In genomic region chr11:1759851-1760220, GRCh38 we compare ENCODE assay signal across 13 cellular contexts. TPM values are rescaled to one million over a fixed set of nuclear protein-coding genes. Genes with fewer than 3 reads are reported as not detected.
A peak's percentile ranks its signal among the peaks of the same experiment; 100 is the strongest.
DNase-seq lines count a peak whose midpoint lies in the region; ATAC-seq and TF ChIP-seq lines count a peak whose summit lies in the region.
"Had no signal": no experiment of that assay in that cellular context is flagged by ENCODE, and none has a peak within 500 bp of the region (broad histone marks: within the 10 kb centered on the region; RNA-seq: fewer than 3 reads in every experiment).

No MANE protein-coding gene starts in this region.

- H3K27me3 ChIP-seq in left ventricle myocardium inferior (ENCODE audit: low read depth) (no peaks in the 10 kb centered on the region), upper lobe of right lung (no peaks in the 10 kb centered on the region)
- H3K27me3 ChIP-seq: cardiac muscle cell had no signal

- H3K4me1 ChIP-seq in left ventricle myocardium inferior (peaks cover 97% of the 10 kb centered on the region), upper lobe of right lung (peaks cover 65% of the 10 kb centered on the region)

- DNase-seq in left ventricle myocardium inferior (no peak), Right ventricle myocardium superior (no peak), coronary artery (ENCODE audit: low spot score) (no peak), upper lobe of right lung (peak; percentile 62), erythroblast (lab: John Stamatoyannopoulos, UW) (no peak), GM19240 (ENCODE audit: insufficient read length, low spot score) (no peak), occipital lobe (lab: John Stamatoyannopoulos, UW) (no peak)
- DNase-seq in natural killer cell treated with Interleukin-12 subunit alpha and Interleukin-12 subunit beta and Interleukin-15 and Interleukin-18, amount 100 ng/mL, for 72 hours (ENCODE audit: low spot score), result no peak
- DNase-seq: activated CD4-positive, alpha-beta T cell treated with anti-CD3 and anti-CD28 coated beads for 48 hours; activated effector memory CD4-positive, alpha-beta T cell treated with Interleukin-2 at 50 U/mL for 16 hours; MM.1S had no signal

- TF ChIP-seq CTCF in left ventricle myocardium inferior (IDR thresholded peaks at IDR 0.05; ENCODE audit: borderline replicate concordance), result no peak
- no peak for TF ChIP-seq CTCF in coronary artery (IDR thresholded peaks at IDR 0.05)
- no peak for TF ChIP-seq CTCF in upper lobe of right lung (IDR thresholded peaks at IDR 0.05)

- H3K27me3 Mint-ChIP-seq in natural killer cell treated with Interleukin-12 subunit alpha and Interleukin-12 subunit beta and Interleukin-15 and Interleukin-18, amount 100 ng/mL, for 72 hours, result no peaks in the 10 kb centered on the region

- H3K36me3 Mint-ChIP-seq in natural killer cell treated with Interleukin-12 subunit alpha and Interleukin-12 subunit beta and Interleukin-15 and Interleukin-18, amount 100 ng/mL, for 72 hours, result no peaks in the 10 kb centered on the region

- H3K9me3 ChIP-seq in left ventricle myocardium inferior (replicated peaks), result no peaks in the 10 kb centered on the region
- H3K9me3 ChIP-seq in upper lobe of right lung, result no peaks in the 10 kb centered on the region

- H3K4me3 Mint-ChIP-seq in natural killer cell treated with Interleukin-12 subunit alpha and Interleukin-12 subunit beta and Interleukin-15 and Interleukin-18, amount 100 ng/mL, for 72 hours, result peak overlapping the region; percentile 83
- H3K4me3 Mint-ChIP-seq: nephron had no signal

- intact Hi-C loops in left ventricle myocardium inferior (cut with micrococcal nuclease) (no loop called here), Right ventricle myocardium superior (cut with DNase I) (no loop called here), upper lobe of right lung (cut with DNase I) (no loop called here)

- H3K27ac ChIP-seq in left ventricle myocardium inferior (replicated peaks), result peak overlapping the region; percentile 98
- peak overlapping the region; percentile 89 to 94 for H3K27ac ChIP-seq in coronary artery
- peak overlapping the region; percentile 91 for H3K27ac ChIP-seq in upper lobe of right lung

- no peak for TF ChIP-seq POLR2A in erythroblast (IDR thresholded peaks at IDR 0.05; ENCODE audit: low read length)

- ATAC-seq in Right ventricle myocardium superior (ENCODE audit: poor library complexity) (no peak), upper lobe of right lung (no peak)
- ATAC-seq in natural killer cell treated with Interleukin-12 subunit alpha and Interleukin-12 subunit beta and Interleukin-15 and Interleukin-18, amount 100 ng/mL, for 72 hours, result no peak

- H3K9me3 Mint-ChIP-seq in natural killer cell treated with Interleukin-12 subunit alpha and Interleukin-12 subunit beta and Interleukin-15 and Interleukin-18, amount 100 ng/mL, for 72 hours, result no peaks in the 10 kb centered on the region
- H3K9me3 Mint-ChIP-seq: nephron had no signal

- H3K36me3 ChIP-seq in left ventricle myocardium inferior, result peaks cover 58% of the 10 kb centered on the region
- peaks cover 68% of the 10 kb centered on the region for H3K36me3 ChIP-seq in upper lobe of right lung
- H3K36me3 ChIP-seq: cardiac muscle cell had no signal

- H3K4me3 ChIP-seq in left ventricle myocardium inferior (peak overlapping the region; percentile 99), coronary artery (peak overlapping the region; percentile 98), upper lobe of right lung (peak overlapping the region; percentile 97)
- H3K4me3 ChIP-seq: cardiac muscle cell had no signal

- peaks cover 35 to 53% of the 10 kb centered on the region in 2 donors for H3K4me1 Mint-ChIP-seq in natural killer cell treated with Interleukin-12 subunit alpha and Interleukin-12 subunit beta and Interleukin-15 and Interleukin-18, amount 100 ng/mL, for 72 hours (ENCODE audit: low read depth in 2 of 2)

- peak overlapping the region; percentile 82 to 94 for H3K27ac Mint-ChIP-seq in natural killer cell treated with Interleukin-12 subunit alpha and Interleukin-12 subunit beta and Interleukin-15 and Interleukin-18, amount 100 ng/mL, for 72 hours
- H3K27ac Mint-ChIP-seq: nephron had no signal

RNA-seq across cellular contexts. Expression of gene CTSD, which starts 3.9 kb away (rescaled TPM):
- total RNA-seq in left ventricle myocardium inferior (831 TPM), Right ventricle myocardium superior (986 TPM), upper lobe of right lung (2,038 TPM), occipital lobe (35.9 TPM)
- 100 to 1,000 TPM; 350 to 592 TPM for total RNA-seq in natural killer cell treated with Interleukin-12 subunit alpha and Interleukin-12 subunit beta and Interleukin-15 and Interleukin-18, amount 100 ng/mL, for 72 hours

RNA-seq across cellular contexts. Expression of gene IFITM10, which starts 9.4 kb away (rescaled TPM):
- total RNA-seq in left ventricle myocardium inferior (0.58 TPM), Right ventricle myocardium superior (1.1 TPM), upper lobe of right lung (7.9 TPM), occipital lobe (0.31 TPM)
- total RNA-seq in natural killer cell treated with Interleukin-12 subunit alpha and Interleukin-12 subunit beta and Interleukin-15 and Interleukin-18, amount 100 ng/mL, for 72 hours, result 1 to 10 TPM; 2.3 to 8.1 TPM
